34 cellular contexts compared by ENCODE assay signal in the genomic region with DNA sequence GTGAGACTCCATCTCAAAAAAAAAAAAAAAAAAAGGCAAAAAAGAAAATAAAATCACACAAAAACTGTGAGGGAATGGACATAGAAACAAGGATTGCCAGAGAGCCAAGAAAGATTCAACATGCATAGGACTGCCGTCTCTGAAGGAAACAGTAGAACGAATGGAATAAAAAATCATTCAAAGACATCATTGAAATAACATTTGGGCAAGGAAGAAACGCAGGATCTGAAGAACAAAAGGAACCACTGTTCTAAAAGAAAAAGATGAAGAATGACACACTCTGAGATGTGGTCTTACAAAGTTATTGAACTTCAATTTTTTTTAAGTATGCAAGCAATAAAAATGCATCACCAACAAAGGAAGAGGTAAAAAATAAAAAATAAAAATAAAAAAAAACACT. TPM values are rescaled to one million over a fixed set of nuclear protein-coding genes. Genes with fewer than 3 reads are reported as not detected.
"Had no signal": no experiment of that assay in that cellular context is flagged by ENCODE, and none has a peak within 500 bp of the region (broad histone marks: within the 10 kb centered on the region; RNA-seq: fewer than 3 reads in every experiment).

No MANE protein-coding gene starts in this region.

- ATAC-seq: activated CD8-positive, alpha-beta memory T cell treated with anti-CD3 and anti-CD28 coated beads, Interleukin-2, amount 10 ng/mL, durations not matched to agents 7 days and 5 days; activated CD8-positive, alpha-beta T cell treated with anti-CD3 and anti-CD28 coated beads, Interleukin-2, amount 10 ng/mL, durations not matched to agents 7 days and 5 days; activated naive CD8-positive, alpha-beta T cell treated with anti-CD3 and anti-CD28 coated beads, Interleukin-2, amount 50 U/mL, for 24 hours had no signal

- DNase-seq: activated B cell treated with CpG ODN at 0.5 μM for 24 hours; activated CD4-positive, alpha-beta memory T cell treated with anti-CD3 and anti-CD28 coated beads for 36 hours; activated CD4-positive, alpha-beta T cell treated with anti-CD3 and anti-CD28 coated beads for 4 hours; activated CD4-positive, alpha-beta T cell treated with anti-CD3 and anti-CD28 coated beads, Interleukin-2, amount 10 ng/mL, durations not matched to agents 24 days and 14 days; activated CD4-positive, alpha-beta T cell treated with anti-CD3 and anti-CD28 coated beads, Interleukin-2, amount 50 U/mL, for 1 hour; activated CD4-positive, alpha-beta T cell treated with anti-CD3 and anti-CD28 coated beads, Interleukin-2, amount 50 U/mL, for 4 hours; activated CD4-positive, CD25-positive, alpha-beta regulatory T cell treated with anti-CD3 and anti-CD28 coated beads, Interleukin-2, amount 50 U/mL, for 72 hours; activated CD8-positive, alpha-beta memory T cell treated with anti-CD3 and anti-CD28 coated beads for 24 hours; activated CD8-positive, alpha-beta memory T cell treated with anti-CD3 and anti-CD28 coated beads, Interleukin-2, amount 10 ng/mL, durations not matched to agents 7 days and 5 days; activated CD8-positive, alpha-beta memory T cell treated with anti-CD3 and anti-CD28 coated beads, Interleukin-2, amount 50 U/mL, for 48 hours; activated CD8-positive, alpha-beta T cell treated with anti-CD3 and anti-CD28 coated beads, Interleukin-2, amount 10 ng/mL, durations not matched to agents 7 days and 5 days; activated effector memory CD4-positive, alpha-beta T cell treated with Interleukin-2 at 50 U/mL for 16 hours; activated gamma-delta T cell; activated naive CD4-positive, alpha-beta T cell treated with anti-CD3 and anti-CD28 coated beads, Interleukin-2, amount 10 ng/mL, durations not matched to agents 7 days and 5 days; activated naive CD4-positive, alpha-beta T cell treated with Interleukin-2 at 50 U/mL for 16 hours; activated naive CD8-positive, alpha-beta T cell treated with anti-CD3 and anti-CD28 coated beads, Interleukin-2, amount 10 ng/mL, durations not matched to agents 7 days and 5 days; activated naive CD8-positive, alpha-beta T cell treated with anti-CD3 and anti-CD28 coated beads, Interleukin-2, amount 50 U/mL, for 24 hours; activated T-cell treated with anti-CD3 and anti-CD28 coated beads, Interleukin-2, amount 50 U/mL, for 24 hours; activated T-cell treated with anti-CD3 and anti-CD28 coated beads, Interleukin-2, amount 50 U/mL, for 48 hours; amygdala; anterior cingulate cortex; caudate nucleus; cerebellar nuclear complex; T-helper 2 cell; T-helper 9 cell had no signal

- H3K9me3 Mint-ChIP-seq: activated CD4-positive, alpha-beta memory T cell treated with anti-CD3 and anti-CD28 coated beads for 36 hours; activated CD4-positive, alpha-beta T cell treated with anti-CD3 and anti-CD28 coated beads, Interleukin-2, amount 10 ng/mL, durations not matched to agents 24 days and 14 days; activated naive CD4-positive, alpha-beta T cell treated with anti-CD3 and anti-CD28 coated beads, Interleukin-2, amount 10 ng/mL, durations not matched to agents 7 days and 5 days; activated naive CD4-positive, alpha-beta T cell treated with anti-CD3 and anti-CD28 coated beads, Interleukin-2, amount 50 U/mL, for 24 hours; activated naive CD8-positive, alpha-beta T cell treated with anti-CD3 and anti-CD28 coated beads, Interleukin-2, amount 50 U/mL, for 24 hours; activated T-helper 2 cell treated with anti-CD3 and anti-CD28 coated beads, Interferon-gamma antibody, Interleukin-2, Interleukin-4, amounts not matched to agents 10 μg/mL and 5 μg/mL and 100 μg/mL, durations not matched to agents 14 hours and 24 hours and 36 hours; central memory CD8-positive, alpha-beta T cell; T-helper 1 cell treated with Interleukin-12 subunit alpha and Interleukin-12 subunit beta and Interleukin-4 antibody, amounts not matched to agents 30 μg/mL and 1 μg/mL, for 36 hours; T-helper 2 cell treated with Interferon-gamma antibody and Interleukin-4, amounts not matched to agents 5 μg/mL and 100 μg/mL, for 36 hours had no signal

- H3K4me1 Mint-ChIP-seq: activated B cell treated with CpG ODN at 0.5 μM for 24 hours; activated CD4-positive, alpha-beta T cell treated with anti-CD3 and anti-CD28 coated beads, Interleukin-2, amount 10 ng/mL, durations not matched to agents 24 days and 14 days; activated CD8-positive, alpha-beta memory T cell treated with anti-CD3 and anti-CD28 coated beads, Interleukin-2, amount 10 ng/mL, durations not matched to agents 7 days and 5 days; activated naive CD4-positive, alpha-beta T cell treated with anti-CD3 and anti-CD28 coated beads, Interleukin-2, amount 10 ng/mL, durations not matched to agents 7 days and 5 days; activated naive CD4-positive, alpha-beta T cell treated with anti-CD3 and anti-CD28 coated beads, Interleukin-2, amount 50 U/mL, for 24 hours; activated naive CD8-positive, alpha-beta T cell treated with anti-CD3 and anti-CD28 coated beads, Interleukin-2, amount 10 ng/mL, durations not matched to agents 7 days and 5 days; activated naive CD8-positive, alpha-beta T cell treated with anti-CD3 and anti-CD28 coated beads, Interleukin-2, amount 50 U/mL, for 24 hours; brain; central memory CD8-positive, alpha-beta T cell had no signal

- H3K36me3 Mint-ChIP-seq: activated CD4-positive, alpha-beta memory T cell treated with anti-CD3 and anti-CD28 coated beads for 36 hours; activated CD8-positive, alpha-beta memory T cell treated with anti-CD3 and anti-CD28 coated beads, Interleukin-2, amount 10 ng/mL, durations not matched to agents 7 days and 5 days; activated naive CD4-positive, alpha-beta T cell treated with anti-CD3 and anti-CD28 coated beads, Interleukin-2, amount 10 ng/mL, durations not matched to agents 7 days and 5 days; activated naive CD4-positive, alpha-beta T cell treated with anti-CD3 and anti-CD28 coated beads, Interleukin-2, amount 50 U/mL, for 24 hours; activated naive CD8-positive, alpha-beta T cell; activated naive CD8-positive, alpha-beta T cell treated with anti-CD3 and anti-CD28 coated beads, Interleukin-2, amount 10 ng/mL, durations not matched to agents 7 days and 5 days; brain had no signal

- H3K27me3 Mint-ChIP-seq: activated naive CD4-positive, alpha-beta T cell treated with anti-CD3 and anti-CD28 coated beads, Interleukin-2, amount 10 ng/mL, durations not matched to agents 7 days and 5 days; brain had no signal

- H3K27ac Mint-ChIP-seq: activated B cell treated with CpG ODN at 0.5 μM for 24 hours; activated CD4-positive, alpha-beta memory T cell treated with anti-CD3 and anti-CD28 coated beads for 36 hours; activated CD4-positive, alpha-beta T cell treated with anti-CD3 and anti-CD28 coated beads, Interleukin-2, amount 10 ng/mL, durations not matched to agents 24 days and 14 days; activated CD8-positive, alpha-beta memory T cell treated with anti-CD3 and anti-CD28 coated beads, Interleukin-2, amount 10 ng/mL, durations not matched to agents 7 days and 5 days; activated CD8-positive, alpha-beta T cell treated with anti-CD3 and anti-CD28 coated beads, Interleukin-2, amount 10 ng/mL, durations not matched to agents 7 days and 5 days; activated naive CD4-positive, alpha-beta T cell treated with anti-CD3 and anti-CD28 coated beads, Interleukin-2, amount 10 ng/mL, durations not matched to agents 7 days and 5 days; activated naive CD4-positive, alpha-beta T cell treated with anti-CD3 and anti-CD28 coated beads, Interleukin-2, amount 50 U/mL, for 24 hours; activated naive CD8-positive, alpha-beta T cell; activated naive CD8-positive, alpha-beta T cell treated with anti-CD3 and anti-CD28 coated beads, Interleukin-2, amount 10 ng/mL, durations not matched to agents 7 days and 5 days; activated naive CD8-positive, alpha-beta T cell treated with anti-CD3 and anti-CD28 coated beads, Interleukin-2, amount 50 U/mL, for 24 hours; activated T-cell treated with anti-CD3 and anti-CD28 coated beads, Interleukin-2, amount 50 U/mL, for 24 hours; activated T-helper 2 cell treated with anti-CD3 and anti-CD28 coated beads, Interferon-gamma antibody, Interleukin-2, Interleukin-4, amounts not matched to agents 10 μg/mL and 5 μg/mL and 100 μg/mL, durations not matched to agents 14 hours and 24 hours and 36 hours; brain; T-helper 1 cell treated with Interleukin-12 subunit alpha and Interleukin-12 subunit beta and Interleukin-4 antibody, amounts not matched to agents 30 μg/mL and 1 μg/mL, for 36 hours; T-helper 2 cell treated with Interferon-gamma antibody and Interleukin-4, amounts not matched to agents 5 μg/mL and 100 μg/mL, for 36 hours had no signal

- H3K4me3 Mint-ChIP-seq: activated B cell treated with CpG ODN at 0.5 μM for 24 hours; activated CD4-positive, alpha-beta memory T cell treated with anti-CD3 and anti-CD28 coated beads for 36 hours; activated CD4-positive, alpha-beta T cell treated with anti-CD3 and anti-CD28 coated beads, Interleukin-2, amount 10 ng/mL, durations not matched to agents 24 days and 14 days; activated CD8-positive, alpha-beta memory T cell treated with anti-CD3 and anti-CD28 coated beads, Interleukin-2, amount 10 ng/mL, durations not matched to agents 7 days and 5 days; activated CD8-positive, alpha-beta T cell treated with anti-CD3 and anti-CD28 coated beads, Interleukin-2, amount 10 ng/mL, durations not matched to agents 7 days and 5 days; activated naive CD4-positive, alpha-beta T cell treated with anti-CD3 and anti-CD28 coated beads, Interleukin-2, amount 10 ng/mL, durations not matched to agents 7 days and 5 days; activated naive CD4-positive, alpha-beta T cell treated with anti-CD3 and anti-CD28 coated beads, Interleukin-2, amount 50 U/mL, for 24 hours; activated naive CD8-positive, alpha-beta T cell; activated naive CD8-positive, alpha-beta T cell treated with anti-CD3 and anti-CD28 coated beads, Interleukin-2, amount 10 ng/mL, durations not matched to agents 7 days and 5 days; activated naive CD8-positive, alpha-beta T cell treated with anti-CD3 and anti-CD28 coated beads, Interleukin-2, amount 50 U/mL, for 24 hours; activated T-cell treated with anti-CD3 and anti-CD28 coated beads, Interleukin-2, amount 50 U/mL, for 24 hours; brain; central memory CD8-positive, alpha-beta T cell; T-helper 1 cell treated with Interleukin-12 subunit alpha and Interleukin-12 subunit beta and Interleukin-4 antibody, amounts not matched to agents 30 μg/mL and 1 μg/mL, for 36 hours; T-helper 2 cell treated with Interferon-gamma antibody and Interleukin-4, amounts not matched to agents 5 μg/mL and 100 μg/mL, for 36 hours had no signal

RNA-seq across cellular contexts. Expression of a gene that starts 57.2 kb away (rescaled TPM):
- total RNA-seq: activated B cell treated with CpG ODN at 0.5 μM for 24 hours; activated CD4-positive, alpha-beta memory T cell treated with anti-CD3 and anti-CD28 coated beads for 36 hours; activated CD4-positive, alpha-beta T cell treated with anti-CD3 and anti-CD28 coated beads, Interleukin-2, amount 10 ng/mL, durations not matched to agents 24 days and 14 days; activated CD8-positive, alpha-beta memory T cell treated with anti-CD3 and anti-CD28 coated beads, Interleukin-2, amount 10 ng/mL, durations not matched to agents 7 days and 5 days; activated CD8-positive, alpha-beta T cell treated with anti-CD3 and anti-CD28 coated beads, Interleukin-2, amount 10 ng/mL, durations not matched to agents 7 days and 5 days; activated naive CD8-positive, alpha-beta T cell treated with anti-CD3 and anti-CD28 coated beads, Interleukin-2, amount 10 ng/mL, durations not matched to agents 7 days and 5 days; activated T-helper 2 cell treated with anti-CD3 and anti-CD28 coated beads, Interferon-gamma antibody, Interleukin-2, Interleukin-4, amounts not matched to agents 10 μg/mL and 5 μg/mL and 100 μg/mL, durations not matched to agents 14 hours and 24 hours and 36 hours; ascending aorta; bronchial epithelial cell had no signal
